In genomic region chr9:133784731-133785561, GRCh38 we compare ENCODE assay signal across 19 cellular contexts. TPM values are rescaled to one million over a fixed set of nuclear protein-coding genes. Genes with fewer than 3 reads are reported as not detected.
"Had no signal": no experiment of that assay in that cellular context is flagged by ENCODE, and none has a peak within 500 bp of the region (broad histone marks: within the 10 kb centered on the region; RNA-seq: fewer than 3 reads in every experiment).

No MANE protein-coding gene starts in this region.

- H3K27me3 Mint-ChIP-seq: activated CD4-positive, alpha-beta T cell treated with anti-CD3 and anti-CD28 coated beads, Interleukin-2, amount 10 ng/mL, durations not matched to agents 7 days and 5 days; brain had no signal

- ATAC-seq: activated CD4-positive, CD25-positive, alpha-beta regulatory T cell treated with anti-CD3 and anti-CD28 coated beads, Interleukin-2, amount 50 U/mL, for 24 hours; activated CD8-positive, alpha-beta T cell treated with anti-CD3 and anti-CD28 coated beads, Interleukin-2, amount 10 ng/mL, durations not matched to agents 7 days and 5 days; foreskin keratinocyte; naive thymus-derived CD8-positive, alpha-beta T cell; sciatic nerve had no signal

- H3K9me3 Mint-ChIP-seq: activated CD4-positive, alpha-beta T cell treated with anti-CD3 and anti-CD28 coated beads, Interleukin-2, amount 10 ng/mL, durations not matched to agents 7 days and 5 days; activated naive CD4-positive, alpha-beta T cell treated with anti-CD3 and anti-CD28 coated beads for 36 hours; activated T-cell treated with anti-CD3 and anti-CD28 coated beads, Interleukin-2, amount 50 U/mL, for 24 hours; naive thymus-derived CD8-positive, alpha-beta T cell had no signal

- H3K36me3 ChIP-seq: thyroid gland had no signal

- H3K27ac ChIP-seq: foreskin keratinocyte, left ventricle myocardium inferior, pancreas had no signal

- DNase-seq: activated CD4-positive, alpha-beta T cell treated with anti-CD3 and anti-CD28 coated beads, Interleukin-2, amount 10 ng/mL, durations not matched to agents 7 days and 5 days; activated CD8-positive, alpha-beta T cell treated with anti-CD3 and anti-CD28 coated beads, Interleukin-2, amount 10 ng/mL, durations not matched to agents 7 days and 5 days; activated naive CD4-positive, alpha-beta T cell treated with anti-CD3 and anti-CD28 coated beads for 36 hours; activated T-cell treated with anti-CD3 and anti-CD28 coated beads, Interleukin-2, amount 50 U/mL, for 24 hours; caudate nucleus; foreskin keratinocyte; left ventricle myocardium inferior; mammary epithelial cell; naive thymus-derived CD8-positive, alpha-beta T cell; stimulated activated CD4-positive, alpha-beta T cell treated with anti-CD3 and anti-CD28 coated beads, Interleukin-4, amount 100 ng/mL, for 24 hours; stimulated activated naive CD4-positive, alpha-beta T cell treated with Interleukin-2 at 50 U/mL for 16 hours; T-helper 1 cell; T1000; thyroid gland had no signal

- FAIRE-seq: colon, pancreas had no signal

- H3K36me3 Mint-ChIP-seq: naive thymus-derived CD8-positive, alpha-beta T cell had no signal

- H3K27ac Mint-ChIP-seq: activated CD4-positive, alpha-beta T cell treated with anti-CD3 and anti-CD28 coated beads, Interleukin-2, amount 10 ng/mL, durations not matched to agents 7 days and 5 days; activated CD8-positive, alpha-beta T cell treated with anti-CD3 and anti-CD28 coated beads, Interleukin-2, amount 10 ng/mL, durations not matched to agents 7 days and 5 days; activated naive CD4-positive, alpha-beta T cell treated with anti-CD3 and anti-CD28 coated beads for 36 hours; activated T-cell treated with anti-CD3 and anti-CD28 coated beads, Interleukin-2, amount 50 U/mL, for 24 hours; naive thymus-derived CD8-positive, alpha-beta T cell had no signal

- H3K4me3 ChIP-seq: left ventricle myocardium inferior, pancreas, thyroid gland had no signal

- H3K9me3 ChIP-seq: left ventricle myocardium inferior, pancreas, thyroid gland had no signal

- H3K4me1 ChIP-seq: foreskin keratinocyte, pancreas had no signal

- H3K4me3 Mint-ChIP-seq: activated CD4-positive, alpha-beta T cell treated with anti-CD3 and anti-CD28 coated beads, Interleukin-2, amount 10 ng/mL, durations not matched to agents 7 days and 5 days; activated CD8-positive, alpha-beta T cell treated with anti-CD3 and anti-CD28 coated beads, Interleukin-2, amount 10 ng/mL, durations not matched to agents 7 days and 5 days; activated naive CD4-positive, alpha-beta T cell treated with anti-CD3 and anti-CD28 coated beads for 36 hours; activated T-cell treated with anti-CD3 and anti-CD28 coated beads, Interleukin-2, amount 50 U/mL, for 24 hours; brain; naive thymus-derived CD8-positive, alpha-beta T cell had no signal

- H3K27me3 ChIP-seq: foreskin keratinocyte, pancreas, thyroid gland had no signal

RNA-seq across cellular contexts. Expression of gene SARDH, which starts 46.8 kb away (rescaled TPM):
- total RNA-seq: foreskin keratinocyte had no signal
